In genomic region chr2:132641819-132642218, GRCh38 we compare ENCODE assay signal across 24 cellular contexts. TPM values are rescaled to one million over a fixed set of nuclear protein-coding genes. Genes with fewer than 3 reads are reported as not detected.
DNase-seq lines count a peak whose midpoint lies in the region; ATAC-seq, FAIRE-seq and TF ChIP-seq lines count a peak whose summit lies in the region.
"Had no signal": no experiment of that assay in that cellular context is flagged by ENCODE, and none has a peak within 500 bp of the region (broad histone marks: within the 10 kb centered on the region; RNA-seq: fewer than 3 reads in every experiment).

No MANE protein-coding gene starts in this region.

- peaks cover 0 to 4% of the 10 kb centered on the region in 2 experiments; a peak in 1 of 5 replicates for H3K4me1 ChIP-seq in K562 (replicated peaks in 1 of 2; ENCODE audit: control insufficient read depth in 2 of 2, insufficient read depth in 2 of 2, low read length in 2 of 2)
- no peaks in the 10 kb centered on the region for H3K4me1 ChIP-seq in lower lobe of right lung
- H3K4me1 ChIP-seq: A549, BE2C had no signal

- H3K27ac ChIP-seq in SK-N-MC (0 out of 2 replicates have a peak overlapping the region, but pooled peaks have one; percentile 7), K562 (ENCODE audit: extremely low read depth, low read depth, low read length) (no peak overlapping the region), lower lobe of right lung (no peak overlapping the region)
- H3K27ac ChIP-seq: A549; BLaER1 treated with 17β-estradiol and CSF1 and Interleukin-3, amounts not matched to agents 10 nM and 100 nM had no signal

- no peaks in the 10 kb centered on the region for H3K79me2 ChIP-seq in K562 (ENCODE audit: control insufficient read depth, insufficient read depth, low read length)

- no peak for FAIRE-seq in GM12891 (lab: Jason Lieb, UNC)
- no peak for FAIRE-seq in K562 (lab: Jason Lieb, UNC)
- FAIRE-seq: A549, G401.6, GM19239 had no signal

- H3K4me2 ChIP-seq in K562 (ENCODE audit: insufficient read depth, low read length), result no peak overlapping the region
- H3K4me2 ChIP-seq: A549, GM23338 had no signal

- POLR2A ChIA-PET in K562 (lab: Yijun Ruan, JAX), result no interaction called here

- TF ChIP-seq RAD21 in K562 (CRISPR knock-in tag; conservative IDR thresholded peaks at IDR 0.05 in 1 of 2, IDR thresholded peaks at IDR 0.05 in 1 of 2), result no peak

- intact Hi-C loops in K562 (cut with micrococcal nuclease) (no loop called here), lower lobe of right lung (cut with DNase I) (no loop called here)

- in situ Hi-C loops in K562 (cut with MboI), result no loop called here

- TF ChIP-seq CTCF in K562 (IDR thresholded peaks at IDR 0.05 in 2 of 3, conservative IDR thresholded peaks at IDR 0.05 in 1 of 3; ENCODE audit: insufficient read depth in 2 of 3, low read depth in 1 of 3, low read length in 3 of 3), result no peak
- no peak for TF ChIP-seq CTCF in lower lobe of right lung (IDR thresholded peaks at IDR 0.05)

- no peak overlapping the region for H3K9ac ChIP-seq in SK-N-MC (ENCODE audit: insufficient read length)
- H3K9ac ChIP-seq in K562 (ENCODE audit: insufficient read depth in 1 of 2, low read depth in 2 of 2, low read length in 2 of 2), result no peak overlapping the region
- H3K9ac ChIP-seq: BLaER1 treated with 17β-estradiol and CSF1 and Interleukin-3, amounts not matched to agents 10 nM and 100 nM had no signal

- H4K20me1 ChIP-seq in K562 (replicated peaks; ENCODE audit: control insufficient read depth, insufficient read depth, low read length), result no peaks in the 10 kb centered on the region
- H4K20me1 ChIP-seq: BLaER1 treated with 17β-estradiol and CSF1 and Interleukin-3, amounts not matched to agents 10 nM and 100 nM had no signal

- H3K9me1 ChIP-seq in K562 (ENCODE audit: control insufficient read depth, insufficient read depth, low read length), result no peaks in the 10 kb centered on the region

- H3K4me3 ChIP-seq in SK-N-MC, result no peak overlapping the region
- no peak overlapping the region for H3K4me3 ChIP-seq in K562
- no peak overlapping the region for H3K4me3 ChIP-seq in lower lobe of right lung
- H3K4me3 ChIP-seq: A549; BLaER1 treated with 17β-estradiol and CSF1 and Interleukin-3, amounts not matched to agents 10 nM and 100 nM; GM23338 had no signal

- H3K36me3 ChIP-seq in SK-N-MC (ENCODE audit: insufficient read depth, low read length) (peaks cover 43% of the 10 kb centered on the region), K562 (ENCODE audit: control insufficient read depth, insufficient read depth, low read length) (no peaks in the 10 kb centered on the region), lower lobe of right lung (no peaks in the 10 kb centered on the region)
- H3K36me3 ChIP-seq: BE2C; BLaER1 treated with 17β-estradiol and CSF1 and Interleukin-3, amounts not matched to agents 10 nM and 100 nM had no signal

- H3K27me3 ChIP-seq in K562 (ENCODE audit: control insufficient read depth in 2 of 2, insufficient read depth in 2 of 2, low read length in 2 of 2) (peaks cover 0 to 13% of the 10 kb centered on the region in 2 experiments; a peak in 2 of 5 replicates), lower lobe of right lung (ENCODE audit: low read depth) (no peaks in the 10 kb centered on the region)
- H3K27me3 ChIP-seq: BE2C; BLaER1 treated with 17β-estradiol and CSF1 and Interleukin-3, amounts not matched to agents 10 nM and 100 nM had no signal

- no peak for TF ChIP-seq EP300 in K562 (IDR thresholded peaks at IDR 0.05; ENCODE audit: low read length)

- DNase-seq in GM12891 (ENCODE audit: insufficient read length, low spot score) (no peak), MV-4-11 (lab: John Stamatoyannopoulos, UW) (peak; percentile 7), SK-N-MC (ENCODE audit: low read depth, low spot score) (no peak), K562 (ENCODE audit: extremely low read depth in 1 of 4, low spot score in 3 of 4) (no peak), lower lobe of right lung (no peak), GM19240 (ENCODE audit: insufficient read length, low spot score) (no peak)
- DNase-seq: 8988T; ACHN; AML-193; BE2C; Calu3; CD4-positive, alpha-beta T cell; CD8-positive, alpha-beta memory T cell; DMS53; DND-41; H9 had no signal

- no TSS peak for BruUV-seq in K562 (replicated peaks; lab: Mats Ljungman, UMichigan)

- H3K9me3 ChIP-seq in SK-N-MC (ENCODE audit: low read depth, low read length), result no peaks in the 10 kb centered on the region
- no peaks in the 10 kb centered on the region for H3K9me3 ChIP-seq in K562 (replicated peaks; ENCODE audit: control insufficient read depth, insufficient read depth, low read depth, low read length)
- no peaks in the 10 kb centered on the region for H3K9me3 ChIP-seq in lower lobe of right lung
- H3K9me3 ChIP-seq: A549; BE2C; BLaER1 treated with 17β-estradiol and CSF1 and Interleukin-3, amounts not matched to agents 10 nM and 100 nM had no signal

- ATAC-seq in K562 (no peak), lower lobe of right lung (no peak), HG03571 (IDR thresholded peaks at IDR 0.05; ENCODE audit: unreplicated experiment) (no peak)
- ATAC-seq: A549, HCT116 had no signal

- CTCF ChIA-PET in K562 (lab: Yijun Ruan, JAX; ENCODE audit: low intra/inter-chr PET ratio), result no interaction called here

- TF ChIP-seq POLR2A in GM12891 (IDR thresholded peaks at IDR 0.05; ENCODE audit: low read depth, low read length) (no peak), K562 (conservative IDR thresholded peaks at IDR 0.05) (no peak)

- H2AFZ ChIP-seq in K562 (ENCODE audit: low read depth, low read length), result no peak overlapping the region
- H2AFZ ChIP-seq: GM23338 had no signal

TF ChIP-seq in GM12891, 5 proteins besides CTCF, POLR2A, EP300 and RAD21:
- no peak for TF ChIP-seq PAX5 (IDR thresholded peaks at IDR 0.05; ENCODE audit: insufficient read depth, low read length, severe bottlenecking)
- TF ChIP-seq SPI1 (IDR thresholded peaks at IDR 0.05; ENCODE audit: low read depth, low read length), result peak; percentile 29; the same call in 1 of the 2 replicates

TF ChIP-seq in K562, 482 proteins besides CTCF, POLR2A, EP300 and RAD21:
- TF ChIP-seq ZBTB8A (IDR thresholded peaks at IDR 0.05; ENCODE audit: partially characterized antibody) (no peak), SPI1 (IDR thresholded peaks at IDR 0.05; ENCODE audit: borderline replicate concordance, low read depth, low read length) (0 out of 2 replicates have a peak, but pooled peaks have one; percentile 20)

RNA-seq across cellular contexts. Expression of gene LYPD1, which starts 28.2 kb away (rescaled TPM):
- not detected for polyA plus RNA-seq in GM12891 (2012; ENCODE audit: low read depth, missing spikeins)
- not detected in 2 replicates for total RNA-seq in K562 (2011; cell fraction: chromatin; rRNA removed; ENCODE audit: low replicate concordance)
- total RNA-seq in K562 (2011; cell fraction: nucleolus; rRNA removed), result not detected in 2 replicates
- total RNA-seq in K562 (2011; cell fraction: nucleoplasm; rRNA removed), result not detected in 2 replicates
- total RNA-seq in K562 (2014; rRNA removed) (not detected in 2 replicates), K562 (2014; rRNA removed; fragmentation: Illumina TruSeq; extraction: Trizol) (not detected in 2 replicates), K562 (2015; rRNA removed; fragmentation: Illumina TruSeq; extraction: Trizol) (not detected in 2 replicates), K562 (2021) (not detected in 2 replicates), lower lobe of right lung (1.5 TPM)
- polyA plus RNA-seq in K562 (2011; rRNA removed) (not detected in 2 replicates), K562 (2014; fragmentation: Illumina TruSeq; extraction: Trizol) (not detected in 2 replicates), K562 (2014; fragmentation: Nextera tagmentation; extraction: Ambion mirVana) (not detected), K562 (2014; rRNA removed) (not detected in 2 replicates)
- not detected in 2 replicates for polyA plus RNA-seq in K562 (2011; cell fraction: cytosol; rRNA removed)
- polyA plus RNA-seq in K562 (2011; cell fraction: nucleus; rRNA removed), result not detected in 2 replicates
- not detected in 2 replicates for polyA plus RNA-seq in K562 (2012)
- not detected in 2 replicates for polyA minus RNA-seq in K562 (2011; rRNA and poly(A)+ RNA removed)
- polyA minus RNA-seq in K562 (2011; cell fraction: cytosol; rRNA and poly(A)+ RNA removed), result not detected in 2 replicates
- not detected in 2 replicates for polyA minus RNA-seq in K562 (2011; cell fraction: nucleus; rRNA and poly(A)+ RNA removed)
- total RNA-seq: CD4-positive, alpha-beta T cell; CD8-positive, alpha-beta memory T cell had no signal
- polyA plus RNA-seq: CD14-positive monocyte; CD8-positive, alpha-beta memory T cell had no signal
